Comparison of ENCODE assay signal across 8 cellular contexts in genomic region chr7:29285451-29285807, GRCh38.
DNase-seq lines count a peak whose midpoint lies in the region; ATAC-seq, FAIRE-seq and TF ChIP-seq lines count a peak whose summit lies in the region.

No MANE protein-coding gene starts in this region.

- TF ChIP-seq CTCF in HepG2 (CRISPR knock-in tag; IDR thresholded peaks at IDR 0.05) = no peak
- TF ChIP-seq CTCF in right lobe of liver (IDR thresholded peaks at IDR 0.05) = no peak

- FAIRE-seq in HepG2 (lab: Jason Lieb, UNC) = no peak

- no peak overlapping the region for H3K27ac ChIP-seq in HepG2 (ENCODE audit: extremely low read length, insufficient read depth, low read length)
- peak overlapping the region in 1 of 3 donors; percentile 67 for H3K27ac ChIP-seq in right lobe of liver
- H3K27ac ChIP-seq in temporal lobe (ENCODE audit: low read depth, low read length) = peak overlapping the region; percentile 31

- H3K4me1 ChIP-seq in HepG2 (ENCODE audit: insufficient read depth, low read length) = peaks cover 63% of the 10 kb centered on the region
- peaks cover 0 to 34% (median 10%) of the 10 kb centered on the region in 4 donors for H3K4me1 ChIP-seq in right lobe of liver

- POLR2A ChIA-PET in HepG2 (lab: Yijun Ruan, JAX) = no interaction called here

- no peak overlapping the region for H3K4me3 ChIP-seq in HepG2 (replicated peaks in 1 of 3; ENCODE audit: insufficient read depth in 1 of 3, low read depth in 2 of 3, low read length in 3 of 3)
- no peak overlapping the region for H3K4me3 ChIP-seq in right lobe of liver

- intact Hi-C loops in HepG2 (cut with micrococcal nuclease; ENCODE audit: unreplicated experiment) = no loop called here
- intact Hi-C loops in right lobe of liver (cut with DNase I) = no loop called here
- intact Hi-C loops in posterior cingulate gyrus (cut with DNase I) = no loop called here

- no TSS peak for BruUV-seq in HepG2 (replicated peaks; lab: Mats Ljungman, UMichigan)

- H3K9ac ChIP-seq in HepG2 (ENCODE audit: insufficient read depth, low read depth, low read length) = no peak overlapping the region

- no peaks in the 10 kb centered on the region for H3K27me3 ChIP-seq in HepG2 (ENCODE audit: control insufficient read depth in 1 of 2, insufficient read depth in 2 of 2, low read length in 2 of 2)
- H3K27me3 ChIP-seq in right lobe of liver = no peaks in the 10 kb centered on the region

- no peaks in the 10 kb centered on the region for H3K36me3 Mint-ChIP-seq in effector memory CD8-positive, alpha-beta T cell (ENCODE audit: insufficient read depth)

- H3K9me3 Mint-ChIP-seq in effector memory CD8-positive, alpha-beta T cell = no peaks in the 10 kb centered on the region

- no peak for TF ChIP-seq RAD21 in HepG2 (CRISPR knock-in tag; IDR thresholded peaks at IDR 0.05)

- in situ Hi-C loops in HepG2 (cut with HindIII; ENCODE audit: extremely low pct_ligation_motif_present, low pct_unique_long_range_greater_than_20kb) = no loop called here

- H3K36me3 ChIP-seq in HepG2 (replicated peaks in 1 of 2; ENCODE audit: control insufficient read depth in 1 of 2, insufficient read depth in 2 of 2, low read length in 2 of 2) = peaks cover 4 to 8% of the 10 kb centered on the region in 2 experiments; a peak in 2 of 5 replicates
- H3K36me3 ChIP-seq in right lobe of liver = no peaks in the 10 kb centered on the region

- peaks cover 35% of the 10 kb centered on the region for H3K79me2 ChIP-seq in HepG2 (ENCODE audit: insufficient read depth, low read length)

- no peak overlapping the region for H3K4me2 ChIP-seq in HepG2 (ENCODE audit: low read depth, low read length)

- CTCF ChIA-PET in HepG2 (lab: Yijun Ruan, JAX; ENCODE audit: low intra/inter-chr PET ratio, low total read pairs) = no interaction called here

- H3K4me1 Mint-ChIP-seq in effector memory CD8-positive, alpha-beta T cell (ENCODE audit: low read depth in 2 of 2) = peaks cover 24 to 34% of the 10 kb centered on the region in 2 donors

- peak overlapping the region; percentile 78 to 85 for H3K27ac Mint-ChIP-seq in effector memory CD8-positive, alpha-beta T cell

- peak; percentile 28 for DNase-seq in HepG2 (ENCODE audit: low spot score)
- no peak for DNase-seq in right lobe of liver
- DNase-seq in RPMI8226 = peak; percentile 59
- peak; percentile 9 to 46 (median 33) for DNase-seq in effector memory CD8-positive, alpha-beta T cell
- no peak for DNase-seq in posterior cingulate gyrus
- no peak for DNase-seq in UCSD-AML1 (lab: John Stamatoyannopoulos, UW; ENCODE audit: unreplicated experiment)

- no peak overlapping the region for H2AFZ ChIP-seq in HepG2 (ENCODE audit: low read length)

- H3K4me3 Mint-ChIP-seq in effector memory CD8-positive, alpha-beta T cell = peak overlapping the region; percentile 29 to 70

- no peaks in the 10 kb centered on the region for H3K27me3 Mint-ChIP-seq in effector memory CD8-positive, alpha-beta T cell

- H3K9me3 ChIP-seq in HepG2 (ENCODE audit: low read length) (no peaks in the 10 kb centered on the region), right lobe of liver (no peaks in the 10 kb centered on the region)

- TF ChIP-seq POLR2A in HepG2 (IDR thresholded peaks at IDR 0.05; ENCODE audit: insufficient read depth in 1 of 2, low read depth in 2 of 2, low read length in 2 of 2) = no peak
- no peak for TF ChIP-seq POLR2A in right lobe of liver (IDR thresholded peaks at IDR 0.05)

- no peaks in the 10 kb centered on the region for H4K20me1 ChIP-seq in HepG2 (ENCODE audit: insufficient read depth, low read length)

- WGBS in HepG2 (ENCODE audit: low lambda C conversion rate) = 93% methylated on average over 4 of the region's 4 CpGs
- 55% methylated on average over 4 of the region's 4 CpGs for WGBS in right lobe of liver (ENCODE audit: insufficient coverage, low coverage, low lambda C conversion rate, missing lambda C conversion rate)

- TF ChIP-seq EP300 in HepG2 (IDR thresholded peaks at IDR 0.05; ENCODE audit: low read depth in 2 of 2, low read length in 2 of 2) (no peak), HepG2 (CRISPR knock-in tag; IDR thresholded peaks at IDR 0.05; ENCODE audit: borderline replicate concordance) (no peak)

- no peak for ATAC-seq in HepG2
- no peak for ATAC-seq in right lobe of liver
- peak; percentile 60 for ATAC-seq in HG03280 (IDR thresholded peaks at IDR 0.05; ENCODE audit: unreplicated experiment)
- peak; percentile 96 for ATAC-seq in effector memory CD8-positive, alpha-beta T cell (replicated peaks)

TF ChIP-seq in HepG2, 621 proteins besides CTCF, POLR2A, EP300 and RAD21:
- no peak for TF ChIP-seq AGO1 (IDR thresholded peaks at IDR 0.05; ENCODE audit: low read depth, low read length, poor library complexity, severe bottlenecking)
- TF ChIP-seq FOSL2 (CRISPR knock-in tag; IDR thresholded peaks at IDR 0.05) = peak; percentile 80
- peak; percentile 41; the same call in 1 of the 2 replicates for TF ChIP-seq ZBTB33 (CRISPR knock-in tag; IDR thresholded peaks at IDR 0.05)
- TF ChIP-seq THYN1 (CRISPR knock-in tag; IDR thresholded peaks at IDR 0.05; ENCODE audit: borderline replicate concordance, low read depth) = no peak
TF ChIP-seq in HepG2: peak in this region for 2.

Comparison
In these comparisons a context has a peak if more than half of its experiments do, and no peak if none do; other contexts are left out.
1. DNase-seq: peak in HepG2 (single experiment), RPMI8226 (single experiment) and effector memory CD8-positive, alpha-beta T cell (3 of 3); none in right lobe of liver (0 of 3), posterior cingulate gyrus (0 of 10) and UCSD-AML1 (single experiment).
2. ATAC-seq: peak in HG03280 (single experiment) and effector memory CD8-positive, alpha-beta T cell (single experiment); none in HepG2 (single experiment) and right lobe of liver (0 of 4).